Comparison of ENCODE assay signal across 8 cellular contexts in genomic region chr18:54671291-54671881, GRCh38.
DNase-seq lines count a peak whose midpoint lies in the region; ATAC-seq, FAIRE-seq and TF ChIP-seq lines count a peak whose summit lies in the region.

No MANE protein-coding gene starts in this region.

- no peaks in the 10 kb centered on the region for H3K36me3 Mint-ChIP-seq in CD14-positive monocyte
- H3K36me3 Mint-ChIP-seq in activated CD8-positive, alpha-beta memory T cell treated with anti-CD3 and anti-CD28 coated beads, Interleukin-2, amount 10 ng/mL, durations not matched to agents 7 days and 5 days, result no peaks in the 10 kb centered on the region
- no peaks in the 10 kb centered on the region for H3K36me3 Mint-ChIP-seq in activated naive CD8-positive, alpha-beta T cell treated with anti-CD3 and anti-CD28 coated beads for 36 hours

- no peak for DNase-seq in CD14-positive monocyte (ENCODE audit: low spot score)
- peak; percentile 39 for DNase-seq in HCEC 1CT
- no peak for DNase-seq in Peyer's patch
- peak; percentile 63 for DNase-seq in fibroblast of pulmonary artery (ENCODE audit: low read depth)
- DNase-seq in small intestine, result peak; percentile 37
- DNase-seq in activated CD8-positive, alpha-beta memory T cell treated with anti-CD3 and anti-CD28 coated beads, Interleukin-2, amount 10 ng/mL, durations not matched to agents 7 days and 5 days, result no peak
- no peak for DNase-seq in activated naive CD8-positive, alpha-beta T cell treated with anti-CD3 and anti-CD28 coated beads for 36 hours

- TF ChIP-seq POLR2A in Peyer's patch (IDR thresholded peaks at IDR 0.05), result no peak

- H3K9me3 ChIP-seq in Peyer's patch, result no peaks in the 10 kb centered on the region
- H3K9me3 ChIP-seq in small intestine (ENCODE audit: control insufficient read depth, low read depth), result no peaks in the 10 kb centered on the region

- H3K4me1 Mint-ChIP-seq in CD14-positive monocyte, result no peaks in the 10 kb centered on the region
- no peaks in the 10 kb centered on the region for H3K4me1 Mint-ChIP-seq in activated CD8-positive, alpha-beta memory T cell treated with anti-CD3 and anti-CD28 coated beads, Interleukin-2, amount 10 ng/mL, durations not matched to agents 7 days and 5 days
- no peaks in the 10 kb centered on the region for H3K4me1 Mint-ChIP-seq in activated naive CD8-positive, alpha-beta T cell treated with anti-CD3 and anti-CD28 coated beads for 36 hours

- peak; percentile 61 for TF ChIP-seq CTCF in CD14-positive monocyte (IDR thresholded peaks at IDR 0.05)
- peak in 4 of 6 experiments; percentile 61 to 69 (median 63) for TF ChIP-seq CTCF in Peyer's patch (IDR thresholded peaks at IDR 0.05)
- TF ChIP-seq CTCF in fibroblast of pulmonary artery (IDR thresholded peaks at IDR 0.05; ENCODE audit: low read length, missing control alignments), result peak; percentile 52

- H3K4me1 ChIP-seq in Peyer's patch (no peaks in the 10 kb centered on the region), small intestine (ENCODE audit: control insufficient read depth in 2 of 2, insufficient read depth in 1 of 2, low read depth in 1 of 2, low read length in 1 of 2) (no peaks in the 10 kb centered on the region)

- CTCF ChIA-PET in activated CD8-positive, alpha-beta memory T cell treated with anti-CD3 and anti-CD28 coated beads, Interleukin-2, amount 10 ng/mL, durations not matched to agents 7 days and 5 days (lab: Charles Lee), result interaction anchor here (0.9 to 3.2 kb wide), 14 partner anchors 8 to 402 kb away, joined by 3 to 17 read pairs (median 3); partner anchors contain the start of gene POLI

- H3K36me3 ChIP-seq in Peyer's patch (no peaks in the 10 kb centered on the region), small intestine (ENCODE audit: control insufficient read depth in 2 of 2, insufficient read depth in 2 of 2, low read length in 2 of 2) (no peaks in the 10 kb centered on the region)

- no peaks in the 10 kb centered on the region for H3K27me3 ChIP-seq in Peyer's patch
- H3K27me3 ChIP-seq in small intestine (ENCODE audit: control insufficient read depth in 2 of 2, insufficient read depth in 2 of 2, low read length in 2 of 2), result no peaks in the 10 kb centered on the region

- no peak overlapping the region for H3K27ac Mint-ChIP-seq in CD14-positive monocyte
- H3K27ac Mint-ChIP-seq in activated CD8-positive, alpha-beta memory T cell treated with anti-CD3 and anti-CD28 coated beads, Interleukin-2, amount 10 ng/mL, durations not matched to agents 7 days and 5 days, result no peak overlapping the region
- no peak overlapping the region for H3K27ac Mint-ChIP-seq in activated naive CD8-positive, alpha-beta T cell treated with anti-CD3 and anti-CD28 coated beads for 36 hours

- FAIRE-seq in small intestine (lab: Jason Lieb, UNC), result peak; percentile 39

- H3K4me3 Mint-ChIP-seq in CD14-positive monocyte, result no peak overlapping the region
- H3K4me3 Mint-ChIP-seq in activated CD8-positive, alpha-beta memory T cell treated with anti-CD3 and anti-CD28 coated beads, Interleukin-2, amount 10 ng/mL, durations not matched to agents 7 days and 5 days, result no peak overlapping the region
- no peak overlapping the region for H3K4me3 Mint-ChIP-seq in activated naive CD8-positive, alpha-beta T cell treated with anti-CD3 and anti-CD28 coated beads for 36 hours

- H3K27ac ChIP-seq in Peyer's patch (no peak overlapping the region), small intestine (ENCODE audit: low read depth in 1 of 2, low read length in 1 of 2) (no peak overlapping the region)

- H3K27me3 Mint-ChIP-seq in CD14-positive monocyte (ENCODE audit: low read depth in 3 of 3), result peaks cover 0 to 3% (median 2%) of the 10 kb centered on the region in 3 donors
- peaks cover 9% of the 10 kb centered on the region for H3K27me3 Mint-ChIP-seq in activated CD8-positive, alpha-beta memory T cell treated with anti-CD3 and anti-CD28 coated beads, Interleukin-2, amount 10 ng/mL, durations not matched to agents 7 days and 5 days
- H3K27me3 Mint-ChIP-seq in activated naive CD8-positive, alpha-beta T cell treated with anti-CD3 and anti-CD28 coated beads for 36 hours, result peaks cover 6% of the 10 kb centered on the region

- ATAC-seq in GM19324 (IDR thresholded peaks at IDR 0.05; ENCODE audit: low FRiP score, unreplicated experiment), result no peak
- no peak for ATAC-seq in activated CD8-positive, alpha-beta memory T cell treated with anti-CD3 and anti-CD28 coated beads, Interleukin-2, amount 10 ng/mL, durations not matched to agents 7 days and 5 days

- 85 to 96% (median 92%) methylated on average over 1 of the region's 1 CpG for WGBS in small intestine, 3 donors

- peaks cover 0 to 2% (median 0%) of the 10 kb centered on the region in 7 donors for H3K9me3 Mint-ChIP-seq in CD14-positive monocyte
- no peaks in the 10 kb centered on the region for H3K9me3 Mint-ChIP-seq in activated CD8-positive, alpha-beta memory T cell treated with anti-CD3 and anti-CD28 coated beads, Interleukin-2, amount 10 ng/mL, durations not matched to agents 7 days and 5 days (ENCODE audit: low read depth)
- no peaks in the 10 kb centered on the region for H3K9me3 Mint-ChIP-seq in activated naive CD8-positive, alpha-beta T cell treated with anti-CD3 and anti-CD28 coated beads for 36 hours

- intact Hi-C loops in CD14-positive monocyte (cut with micrococcal nuclease), result no loop called here

- no peak overlapping the region for H3K4me3 ChIP-seq in Peyer's patch
- H3K4me3 ChIP-seq in fibroblast of pulmonary artery (replicated peaks; ENCODE audit: low read depth, low read length), result no peak overlapping the region
- no peak overlapping the region for H3K4me3 ChIP-seq in small intestine (ENCODE audit: low read depth in 1 of 2, low read length in 2 of 2)

Comparison
In these comparisons a context has a peak if more than half of its experiments do, and no peak if none do; other contexts are left out.
1. DNase-seq: peak in HCEC 1CT (single experiment), fibroblast of pulmonary artery (single experiment) and small intestine (single experiment); none in CD14-positive monocyte (single experiment), Peyer's patch (0 of 3), activated CD8-positive, alpha-beta memory T cell treated with anti-CD3 and anti-CD28 coated beads, Interleukin-2, amount 10 ng/mL, durations not matched to agents 7 days and 5 days (single experiment) and activated naive CD8-positive, alpha-beta T cell treated with anti-CD3 and anti-CD28 coated beads for 36 hours (single experiment).
2. Peak in every context shown above with its lines, with median percentiles within 50 percentile points of each other: CTCF ChIP-seq.